In the genomic region with DNA sequence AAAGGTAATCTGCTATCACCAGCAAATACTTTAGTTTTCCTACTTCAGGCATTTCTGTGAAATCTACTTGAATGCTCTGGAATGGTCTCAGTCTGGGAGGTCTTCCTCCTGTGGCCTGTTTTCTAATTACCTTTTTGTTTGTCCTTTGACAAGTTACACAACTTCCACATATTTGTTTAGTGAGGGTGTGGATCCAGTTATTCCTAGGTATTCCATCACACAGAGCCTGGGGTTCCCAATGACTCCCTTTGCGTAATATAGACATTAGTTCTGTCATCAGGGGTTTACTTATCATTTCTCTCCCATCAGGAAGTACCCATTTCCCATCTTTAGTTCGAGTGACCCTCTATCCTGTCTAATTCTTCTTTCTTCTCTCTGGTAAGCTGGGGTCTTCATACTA, we compare ENCODE assay signal across 2 cellular contexts.
A peak's percentile ranks its signal among the peaks of the same experiment; 100 is the strongest.
TF ChIP-seq lines count a peak whose summit lies in the region.

No MANE protein-coding gene starts in this region.

TF ChIP-seq in HEK293, 187 proteins besides CTCF, POLR2A, EP300 and RAD21:
- TF ChIP-seq ZBTB20 (tag by site-specific recombination; IDR thresholded peaks at IDR 0.05) (0 out of 2 replicates have a peak, but pooled peaks have one; percentile 45), MYNN (tag by site-specific recombination; IDR thresholded peaks at IDR 0.05; ENCODE audit: borderline replicate concordance) (no peak)

TF ChIP-seq in HepG2, 621 proteins besides CTCF, POLR2A, EP300 and RAD21:
- TF ChIP-seq CEBPB (IDR thresholded peaks at IDR 0.05; ENCODE audit: borderline replicate concordance, low read depth, low read length) (peak; percentile 22; the same call in 1 of the 2 replicates), STAT5B (CRISPR knock-in tag; IDR thresholded peaks at IDR 0.05) (no peak), FOXA3 (CRISPR knock-in tag; IDR thresholded peaks at IDR 0.05) (peak; percentile 8; the same call in 1 of the 2 replicates)
